In the genomic region with DNA sequence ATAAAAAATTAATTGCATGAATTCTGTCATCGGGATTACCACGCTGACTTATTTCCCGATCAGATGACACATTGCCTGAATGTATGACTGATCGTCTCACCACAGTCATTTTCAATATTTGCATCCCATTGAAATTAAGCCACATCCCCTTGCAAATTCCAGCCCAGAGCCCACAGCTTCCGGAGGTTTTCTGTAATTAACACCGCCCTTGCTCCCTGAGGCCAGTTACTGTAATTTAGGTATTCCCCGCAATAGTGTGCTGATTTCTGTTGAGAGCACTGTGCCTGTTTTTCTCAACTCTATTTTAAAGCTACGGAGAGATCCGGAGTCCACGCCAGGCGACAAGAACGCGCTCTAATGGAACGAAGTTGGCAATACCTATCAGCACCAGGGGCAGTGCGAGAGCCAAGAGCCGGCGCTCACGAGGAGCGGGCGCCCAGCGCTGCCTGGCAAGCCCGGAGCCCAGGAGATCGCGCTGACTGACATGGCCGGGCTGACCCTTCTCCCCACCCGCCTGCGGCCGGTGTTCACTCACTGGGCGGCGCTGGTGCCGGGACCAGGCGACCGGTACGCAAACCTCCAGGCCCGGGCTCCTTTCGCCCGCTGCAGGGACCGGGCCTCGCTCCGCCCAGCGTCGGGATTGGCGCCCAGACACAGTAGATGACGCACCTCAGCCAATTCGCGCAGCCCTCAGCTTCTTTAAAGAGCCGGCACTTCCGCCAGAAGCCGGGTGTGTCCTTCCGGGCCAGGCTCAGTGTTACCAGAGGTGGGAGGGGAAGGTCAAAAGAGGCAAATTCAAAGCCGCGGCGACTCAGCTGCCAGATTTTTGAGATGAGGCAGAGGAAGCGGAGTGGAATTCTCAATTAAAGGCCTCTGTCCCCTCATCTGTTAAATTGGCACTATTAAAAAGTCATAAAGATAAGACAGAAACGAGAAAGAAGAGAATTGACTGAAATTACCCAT, we compare ENCODE assay signal across 1 cellular context.
A peak's percentile ranks its signal among the peaks of the same experiment; 100 is the strongest.
TF ChIP-seq lines count a peak whose summit lies in the region.

A gene with protein sequence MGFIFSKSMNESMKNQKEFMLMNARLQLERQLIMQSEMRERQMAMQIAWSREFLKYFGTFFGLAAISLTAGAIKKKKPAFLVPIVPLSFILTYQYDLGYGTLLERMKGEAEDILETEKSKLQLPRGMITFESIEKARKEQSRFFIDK (minus strand): TSS at position 672 of the 963 bp plus-strand sequence. CDS start 5,948 bp downstream, outside the sequence.

TF ChIP-seq in A549, 52 proteins besides CTCF, POLR2A, EP300 and RAD21 (continued from another document):
- TF ChIP-seq, protein P1, sequence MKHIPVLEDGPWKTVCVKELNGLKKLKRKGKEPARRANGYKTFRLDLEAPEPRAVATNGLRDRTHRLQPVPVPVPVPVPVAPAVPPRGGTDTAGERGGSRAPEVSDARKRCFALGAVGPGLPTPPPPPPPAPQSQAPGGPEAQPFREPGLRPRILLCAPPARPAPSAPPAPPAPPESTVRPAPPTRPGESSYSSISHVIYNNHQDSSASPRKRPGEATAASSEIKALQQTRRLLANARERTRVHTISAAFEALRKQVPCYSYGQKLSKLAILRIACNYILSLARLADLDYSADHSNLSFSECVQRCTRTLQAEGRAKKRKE (CRISPR knock-in tag; IDR thresholded peaks at IDR 0.05; ENCODE audit: low read depth), result no peak
- TF ChIP-seq CEBPB (IDR thresholded peaks at IDR 0.05) (no peak), GATA3 (IDR thresholded peaks at IDR 0.05; ENCODE audit: borderline replicate concordance) (0 out of 2 replicates have a peak, but pooled peaks have one; percentile 39), ZC3H11A (IDR thresholded peaks at IDR 0.05) (no peak), HOXB13 (CRISPR knock-in tag; IDR thresholded peaks at IDR 0.05; ENCODE audit: low read depth) (no peak), FOXS1 (CRISPR knock-in tag; IDR thresholded peaks at IDR 0.05) (no peak), SMC3 (IDR thresholded peaks at IDR 0.05) (peak; percentile 29; the same call in 1 of the 3 replicates), FOSL2 (IDR thresholded peaks at IDR 0.05) (no peak), FOSL2 (CRISPR knock-in tag; IDR thresholded peaks at IDR 0.05) (no peak), PHF8 (IDR thresholded peaks at IDR 0.05; ENCODE audit: borderline replicate concordance, low read depth) (peak; percentile 81), TP53 (CRISPR knock-in tag; IDR thresholded peaks at IDR 0.05) (no peak), RNF2 (IDR thresholded peaks at IDR 0.05; ENCODE audit: borderline replicate concordance, low read depth) (no peak), HOXB5 (CRISPR knock-in tag; IDR thresholded peaks at IDR 0.05) (no peak), TFCP2L1 (CRISPR knock-in tag; IDR thresholded peaks at IDR 0.05) (no peak), HEYL (CRISPR knock-in tag; IDR thresholded peaks at IDR 0.05) (no peak), ZFP36 (IDR thresholded peaks at IDR 0.05; ENCODE audit: borderline replicate concordance, partially characterized antibody) (no peak), JUNB (IDR thresholded peaks at IDR 0.05) (no peak), FOSB (CRISPR knock-in tag; IDR thresholded peaks at IDR 0.05) (no peak), MYC (IDR thresholded peaks at IDR 0.05; ENCODE audit: borderline replicate concordance, low read length) (0 out of 2 replicates have a peak, but pooled peaks have one; percentile 19), POLR2AphosphoS2 (conservative IDR thresholded peaks at IDR 0.05; ENCODE audit: low read length) (no peak), NFE2L2 (conservative IDR thresholded peaks at IDR 0.05; ENCODE audit: low read length) (no peak), KDM1A (IDR thresholded peaks at IDR 0.05; ENCODE audit: low read depth) (no peak), RFX5 (IDR thresholded peaks at IDR 0.05) (no peak), NPAS2 (CRISPR knock-in tag; IDR thresholded peaks at IDR 0.05; ENCODE audit: borderline replicate concordance) (no peak), RARB (CRISPR knock-in tag; IDR thresholded peaks at IDR 0.05) (no peak), HDAC2 (IDR thresholded peaks at IDR 0.05) (no peak), HOXA7 (CRISPR knock-in tag; IDR thresholded peaks at IDR 0.05) (no peak), BHLHE40 (IDR thresholded peaks at IDR 0.05; ENCODE audit: low read depth, low read length) (no peak), CBX2 (IDR thresholded peaks at IDR 0.05; ENCODE audit: borderline replicate concordance, low read depth) (no peak)
- TF ChIP-seq, protein P2, sequence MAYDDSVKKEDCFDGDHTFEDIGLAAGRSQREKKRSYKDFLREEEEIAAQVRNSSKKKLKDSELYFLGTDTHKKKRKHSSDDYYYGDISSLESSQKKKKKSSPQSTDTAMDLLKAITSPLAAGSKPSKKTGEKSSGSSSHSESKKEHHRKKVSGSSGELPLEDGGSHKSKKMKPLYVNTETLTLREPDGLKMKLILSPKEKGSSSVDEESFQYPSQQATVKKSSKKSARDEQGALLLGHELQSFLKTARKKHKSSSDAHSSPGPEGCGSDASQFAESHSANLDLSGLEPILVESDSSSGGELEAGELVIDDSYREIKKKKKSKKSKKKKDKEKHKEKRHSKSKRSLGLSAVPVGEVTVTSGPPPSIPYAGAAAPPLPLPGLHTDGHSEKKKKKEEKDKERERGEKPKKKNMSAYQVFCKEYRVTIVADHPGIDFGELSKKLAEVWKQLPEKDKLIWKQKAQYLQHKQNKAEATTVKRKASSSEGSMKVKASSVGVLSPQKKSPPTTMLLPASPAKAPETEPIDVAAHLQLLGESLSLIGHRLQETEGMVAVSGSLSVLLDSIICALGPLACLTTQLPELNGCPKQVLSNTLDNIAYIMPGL (CRISPR knock-in tag; IDR thresholded peaks at IDR 0.05; ENCODE audit: borderline replicate concordance), result 0 out of 2 replicates have a peak, but pooled peaks have one; percentile 36
- TF ChIP-seq, protein P3, sequence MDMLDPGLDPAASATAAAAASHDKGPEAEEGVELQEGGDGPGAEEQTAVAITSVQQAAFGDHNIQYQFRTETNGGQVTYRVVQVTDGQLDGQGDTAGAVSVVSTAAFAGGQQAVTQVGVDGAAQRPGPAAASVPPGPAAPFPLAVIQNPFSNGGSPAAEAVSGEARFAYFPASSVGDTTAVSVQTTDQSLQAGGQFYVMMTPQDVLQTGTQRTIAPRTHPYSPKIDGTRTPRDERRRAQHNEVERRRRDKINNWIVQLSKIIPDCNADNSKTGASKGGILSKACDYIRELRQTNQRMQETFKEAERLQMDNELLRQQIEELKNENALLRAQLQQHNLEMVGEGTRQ (IDR thresholded peaks at IDR 0.05), result no peak
- TF ChIP-seq, protein P4, sequence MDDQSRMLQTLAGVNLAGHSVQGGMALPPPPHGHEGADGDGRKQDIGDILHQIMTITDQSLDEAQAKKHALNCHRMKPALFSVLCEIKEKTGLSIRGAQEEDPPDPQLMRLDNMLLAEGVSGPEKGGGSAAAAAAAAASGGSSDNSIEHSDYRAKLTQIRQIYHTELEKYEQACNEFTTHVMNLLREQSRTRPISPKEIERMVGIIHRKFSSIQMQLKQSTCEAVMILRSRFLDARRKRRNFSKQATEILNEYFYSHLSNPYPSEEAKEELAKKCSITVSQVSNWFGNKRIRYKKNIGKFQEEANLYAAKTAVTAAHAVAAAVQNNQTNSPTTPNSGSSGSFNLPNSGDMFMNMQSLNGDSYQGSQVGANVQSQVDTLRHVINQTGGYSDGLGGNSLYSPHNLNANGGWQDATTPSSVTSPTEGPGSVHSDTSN (IDR thresholded peaks at IDR 0.05), result no peak
- TF ChIP-seq, protein P5, sequence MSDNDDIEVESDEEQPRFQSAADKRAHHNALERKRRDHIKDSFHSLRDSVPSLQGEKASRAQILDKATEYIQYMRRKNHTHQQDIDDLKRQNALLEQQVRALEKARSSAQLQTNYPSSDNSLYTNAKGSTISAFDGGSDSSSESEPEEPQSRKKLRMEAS (IDR thresholded peaks at IDR 0.05), result peak; percentile 71
- TF ChIP-seq, protein P6, sequence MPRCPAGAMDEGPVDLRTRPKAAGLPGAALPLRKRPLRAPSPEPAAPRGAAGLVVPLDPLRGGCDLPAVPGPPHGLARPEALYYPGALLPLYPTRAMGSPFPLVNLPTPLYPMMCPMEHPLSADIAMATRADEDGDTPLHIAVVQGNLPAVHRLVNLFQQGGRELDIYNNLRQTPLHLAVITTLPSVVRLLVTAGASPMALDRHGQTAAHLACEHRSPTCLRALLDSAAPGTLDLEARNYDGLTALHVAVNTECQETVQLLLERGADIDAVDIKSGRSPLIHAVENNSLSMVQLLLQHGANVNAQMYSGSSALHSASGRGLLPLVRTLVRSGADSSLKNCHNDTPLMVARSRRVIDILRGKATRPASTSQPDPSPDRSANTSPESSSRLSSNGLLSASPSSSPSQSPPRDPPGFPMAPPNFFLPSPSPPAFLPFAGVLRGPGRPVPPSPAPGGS (IDR thresholded peaks at IDR 0.05), result peak; percentile 89; the same call in 2 of the 3 replicates
- TF ChIP-seq, protein P7, sequence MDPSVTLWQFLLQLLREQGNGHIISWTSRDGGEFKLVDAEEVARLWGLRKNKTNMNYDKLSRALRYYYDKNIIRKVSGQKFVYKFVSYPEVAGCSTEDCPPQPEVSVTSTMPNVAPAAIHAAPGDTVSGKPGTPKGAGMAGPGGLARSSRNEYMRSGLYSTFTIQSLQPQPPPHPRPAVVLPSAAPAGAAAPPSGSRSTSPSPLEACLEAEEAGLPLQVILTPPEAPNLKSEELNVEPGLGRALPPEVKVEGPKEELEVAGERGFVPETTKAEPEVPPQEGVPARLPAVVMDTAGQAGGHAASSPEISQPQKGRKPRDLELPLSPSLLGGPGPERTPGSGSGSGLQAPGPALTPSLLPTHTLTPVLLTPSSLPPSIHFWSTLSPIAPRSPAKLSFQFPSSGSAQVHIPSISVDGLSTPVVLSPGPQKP (IDR thresholded peaks at IDR 0.05; ENCODE audit: low read depth, low read length), result no peak
